Comparison of ENCODE assay signal across 12 cellular contexts in genomic region chr6:81895511-81896185, GRCh38.
DNase-seq lines count a peak whose midpoint lies in the region; TF ChIP-seq lines count a peak whose summit lies in the region.
"Had no signal": no experiment of that assay in that cellular context is flagged by ENCODE, and none has a peak within 500 bp of the region (broad histone marks: within the 10 kb centered on the region; RNA-seq: fewer than 3 reads in every experiment).

No MANE protein-coding gene starts in this region.

- no peak for TF ChIP-seq POLR2A in suprapubic skin (IDR thresholded peaks at IDR 0.05)

- H3K27ac ChIP-seq in suprapubic skin: peak overlapping the region; percentile 70

- peak overlapping the region; percentile 13 for H3K4me3 ChIP-seq in suprapubic skin

- H3K9me3 ChIP-seq in suprapubic skin: no peaks in the 10 kb centered on the region

- no peaks in the 10 kb centered on the region for H3K27me3 ChIP-seq in suprapubic skin

- no peak for TF ChIP-seq EP300 in suprapubic skin (IDR thresholded peaks at IDR 0.05)

- peaks cover 36% of the 10 kb centered on the region for H3K4me1 ChIP-seq in suprapubic skin

- WGBS in suprapubic skin: 36% methylated on average over 5 of the region's 5 CpGs

- DNase-seq in H4 (ENCODE audit: low spot score): peak; percentile 56
- DNase-seq in astrocyte of the hippocampus (ENCODE audit: low read depth, low spot score): peak; percentile 94
- peak; percentile 78 for DNase-seq in islet precursor cell
- DNase-seq in suprapubic skin (ENCODE audit: low spot score in 2 of 2): no peak
- DNase-seq in NCI-H146 (lab: John Stamatoyannopoulos, UW): no peak
- DNase-seq in DMS153 (lab: John Stamatoyannopoulos, UW): no peak
- DNase-seq in NCI-H526 treated with DMSO at 0.1 percent for 48 hours (lab: John Stamatoyannopoulos, UW): no peak
- DNase-seq: activated CD8-positive, alpha-beta memory T cell treated with anti-CD3 and anti-CD28 coated beads for 24 hours; aorta; GDM1; naive thymus-derived CD8-positive, alpha-beta T cell; NCI-H345 had no signal

- TF ChIP-seq CTCF in suprapubic skin (IDR thresholded peaks at IDR 0.05): no peak

- no peaks in the 10 kb centered on the region for H3K36me3 ChIP-seq in suprapubic skin

Comparison
In these comparisons a context has a peak if more than half of its experiments do, and no peak if none do; other contexts are left out.
1. DNase-seq: peak in H4 (single experiment), astrocyte of the hippocampus (single experiment) and islet precursor cell (single experiment); none in suprapubic skin (0 of 2), NCI-H146 (single experiment), DMS153 (single experiment) and NCI-H526 treated with DMSO at 0.1 percent for 48 hours (single experiment).